In genomic region chr1:150051089-150051373, GRCh38 we compare ENCODE assay signal across 7 cellular contexts.
"Had no signal": no experiment of that assay in that cellular context is flagged by ENCODE, and none has a peak within 500 bp of the region (broad histone marks: within the 10 kb centered on the region; RNA-seq: fewer than 3 reads in every experiment).

No MANE protein-coding gene starts in this region.

- H3K27ac ChIP-seq: brain microvascular endothelial cell, coronary artery had no signal

- DNase-seq: activated CD4-positive, CD25-positive, alpha-beta regulatory T cell treated with anti-CD3 and anti-CD28 coated beads, Interleukin-2, amount 50 U/mL, for 72 hours; activated CD8-positive, alpha-beta memory T cell treated with anti-CD3 and anti-CD28 coated beads, Interleukin-2, amount 50 U/mL, for 48 hours; activated gamma-delta T cell; activated naive CD8-positive, alpha-beta T cell treated with anti-CD3 and anti-CD28 coated beads, Interleukin-2, amount 10 ng/mL, durations not matched to agents 7 days and 5 days had no signal

- H3K4me3 ChIP-seq: coronary artery had no signal

- H3K36me3 ChIP-seq: brain microvascular endothelial cell had no signal

- H3K27me3 ChIP-seq: brain microvascular endothelial cell, dorsolateral prefrontal cortex had no signal
